In genomic region chr5:175027390-175027789, GRCh38 we compare ENCODE assay signal across 7 cellular contexts.
"Had no signal": no experiment of that assay in that cellular context is flagged by ENCODE, and none has a peak within 500 bp of the region (broad histone marks: within the 10 kb centered on the region; RNA-seq: fewer than 3 reads in every experiment).

No MANE protein-coding gene starts in this region.

- ATAC-seq: GM23338, HepG2 had no signal

- H3K4me3 ChIP-seq: GM23338 had no signal

- DNase-seq: H9, HCEC 1CT, HFFc6, KG1 had no signal

- H3K27ac ChIP-seq: HL-60 had no signal
